Comparison of ENCODE assay signal across 20 cellular contexts in genomic region chr5:1658665-1659064, GRCh38.
"Had no signal": no experiment of that assay in that cellular context is flagged by ENCODE, and none has a peak within 500 bp of the region (broad histone marks: within the 10 kb centered on the region; RNA-seq: fewer than 3 reads in every experiment).

No MANE protein-coding gene starts in this region.

- ATAC-seq: activated CD4-positive, alpha-beta T cell treated with anti-CD3 and anti-CD28 coated beads for 36 hours; activated naive CD4-positive, alpha-beta T cell treated with anti-CD3 and anti-CD28 coated beads, Interleukin-2, amount 50 U/mL, for 72 hours; activated T-helper 17 cell treated with anti-CD3 and anti-CD28 coated beads, Interleukin-2, amount 50 U/mL, for 72 hours; esophagus mucosa; left colon; mucosa of descending colon; naive thymus-derived CD8-positive, alpha-beta T cell; sciatic nerve; stimulated activated naive B cell treated with anti-CD40 and anti-IgM and Interleukin-4, amounts not matched to agents 10 μg/mL and 1 μg/mL and 100 μg/mL, for 72 hours had no signal

- H3K36me3 ChIP-seq: neutrophil, tibial nerve had no signal

- H3K9me3 ChIP-seq: mucosa of descending colon, neutrophil, tibial nerve had no signal

- H3K4me3 ChIP-seq: mucosa of descending colon, tibial nerve had no signal

- H3K4me3 Mint-ChIP-seq: activated CD4-positive, alpha-beta T cell treated with anti-CD3 and anti-CD28 coated beads for 36 hours; activated T-helper 17 cell treated with anti-CD3 and anti-CD28 coated beads, Interleukin-2, amount 50 U/mL, for 72 hours; immature natural killer cell; stimulated activated naive B cell treated with anti-CD40 and anti-IgM and Interleukin-4, amounts not matched to agents 10 μg/mL and 1 μg/mL and 100 μg/mL, for 72 hours had no signal

- H3K36me3 Mint-ChIP-seq: activated naive CD4-positive, alpha-beta T cell treated with anti-CD3 and anti-CD28 coated beads, Interleukin-2, amount 50 U/mL, for 72 hours; brain; immature natural killer cell; naive thymus-derived CD8-positive, alpha-beta T cell; stimulated activated naive B cell treated with anti-CD40 and anti-IgM and Interleukin-4, amounts not matched to agents 10 μg/mL and 1 μg/mL and 100 μg/mL, for 72 hours had no signal

- H3K27ac Mint-ChIP-seq: activated CD4-positive, alpha-beta T cell treated with anti-CD3 and anti-CD28 coated beads for 36 hours; activated naive CD4-positive, alpha-beta T cell treated with anti-CD3 and anti-CD28 coated beads, Interleukin-2, amount 50 U/mL, for 72 hours; activated T-helper 17 cell treated with anti-CD3 and anti-CD28 coated beads, Interleukin-2, amount 50 U/mL, for 72 hours; immature natural killer cell; progenitor cell of endocrine pancreas; stimulated activated naive B cell treated with anti-CD40 and anti-IgM and Interleukin-4, amounts not matched to agents 10 μg/mL and 1 μg/mL and 100 μg/mL, for 72 hours had no signal

- H3K27ac ChIP-seq: neutrophil, tibial nerve, VCaP had no signal

- H3K4me1 Mint-ChIP-seq: activated CD4-positive, alpha-beta T cell treated with anti-CD3 and anti-CD28 coated beads for 36 hours; activated T-helper 17 cell treated with anti-CD3 and anti-CD28 coated beads, Interleukin-2, amount 50 U/mL, for 72 hours; immature natural killer cell had no signal

- H3K9me3 Mint-ChIP-seq: activated naive CD4-positive, alpha-beta T cell treated with anti-CD3 and anti-CD28 coated beads, Interleukin-2, amount 50 U/mL, for 72 hours; activated T-helper 17 cell treated with anti-CD3 and anti-CD28 coated beads, Interleukin-2, amount 50 U/mL, for 72 hours; brain; immature natural killer cell; naive thymus-derived CD8-positive, alpha-beta T cell; stimulated activated naive B cell treated with anti-CD40 and anti-IgM and Interleukin-4, amounts not matched to agents 10 μg/mL and 1 μg/mL and 100 μg/mL, for 72 hours had no signal

- DNase-seq: activated CD4-positive, alpha-beta T cell treated with anti-CD3 and anti-CD28 coated beads for 36 hours; amygdala; dermis blood vessel endothelial cell; immature natural killer cell; left colon; mammary epithelial cell; mucosa of descending colon; naive thymus-derived CD8-positive, alpha-beta T cell; stimulated activated CD4-positive, alpha-beta T cell treated with anti-CD3 and anti-CD28 coated beads, Interleukin-2, amount 100 ng/mL, for 24 hours; stimulated activated naive B cell treated with anti-CD40 and anti-IgM and Interleukin-4, amounts not matched to agents 10 μg/mL and 1 μg/mL and 100 μg/mL, for 72 hours; T-helper 9 cell had no signal
